ENCODE assay signal across 18 cellular contexts in the genomic region with DNA sequence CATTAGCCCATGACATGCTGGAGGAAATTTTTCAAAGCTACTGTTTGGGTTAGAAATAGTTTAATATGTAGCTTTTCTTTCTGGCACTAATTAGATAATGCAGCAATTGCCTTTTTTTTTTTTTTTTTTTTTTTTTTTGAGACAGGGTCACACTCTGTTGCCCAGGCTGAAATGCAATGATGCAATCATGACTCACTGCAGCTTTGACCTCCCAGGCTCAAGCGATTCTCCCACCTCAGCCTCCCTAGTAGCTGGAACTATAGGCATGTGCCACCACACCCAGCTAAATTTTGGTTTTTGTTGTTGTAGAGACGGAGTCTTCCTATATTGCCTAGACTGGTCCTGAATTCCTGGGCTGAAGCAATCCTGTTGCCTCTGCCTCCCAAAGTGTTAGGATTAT.
A peak's percentile ranks its signal among the peaks of the same experiment; 100 is the strongest.
DNase-seq lines count a peak whose midpoint lies in the region; ATAC-seq and TF ChIP-seq lines count a peak whose summit lies in the region.
"Had no signal": no experiment of that assay in that cellular context is flagged by ENCODE, and none has a peak within 500 bp of the region (broad histone marks: within the 10 kb centered on the region; RNA-seq: fewer than 3 reads in every experiment).

No MANE protein-coding gene starts in this region.

- no peaks in the 10 kb centered on the region for H3K9me3 ChIP-seq in trophoblast cell (ENCODE audit: insufficient read depth, low read depth, low read length)
- H3K9me3 ChIP-seq: SJCRH30 had no signal

- H3K4me3 Mint-ChIP-seq in activated B cell treated with CpG ODN at 0.5 μM for 24 hours (no peak overlapping the region), type B pancreatic cell (no peak overlapping the region)
- H3K4me3 Mint-ChIP-seq in activated T-cell treated with anti-CD3 and anti-CD28 coated beads, Interleukin-2, amount 50 U/mL, for 72 hours = no peak overlapping the region

- H3K4ac ChIP-seq in trophoblast cell (ENCODE audit: low read depth, low read length) = no peak overlapping the region

- H3K14ac ChIP-seq in trophoblast cell (ENCODE audit: low read length) = no peak overlapping the region

- no peak overlapping the region for H2BK5ac ChIP-seq in trophoblast cell (ENCODE audit: low read depth, low read length, poor library complexity)

- CTCF ChIA-PET in activated B cell treated with CpG ODN at 0.5 μM for 24 hours (lab: Charles Lee) = interaction anchor here (1.1 kb wide), 1 partner anchor 350 kb away, joined by 3 read pairs; no protein-coding TSS in a partner anchor

- H3K36me3 Mint-ChIP-seq in activated B cell treated with CpG ODN at 0.5 μM for 24 hours (ENCODE audit: low read depth) = peaks cover 1% of the 10 kb centered on the region
- no peaks in the 10 kb centered on the region for H3K36me3 Mint-ChIP-seq in type B pancreatic cell
- H3K36me3 Mint-ChIP-seq in activated T-cell treated with anti-CD3 and anti-CD28 coated beads, Interleukin-2, amount 50 U/mL, for 72 hours (ENCODE audit: insufficient read depth in 2 of 2) = peaks cover 2 to 14% of the 10 kb centered on the region in 2 donors

- H3K27ac Mint-ChIP-seq in activated B cell treated with CpG ODN at 0.5 μM for 24 hours (peak overlapping the region; percentile 65), type B pancreatic cell (no peak overlapping the region)
- H3K27ac Mint-ChIP-seq in activated T-cell treated with anti-CD3 and anti-CD28 coated beads, Interleukin-2, amount 50 U/mL, for 72 hours = no peak overlapping the region

- H3K9me3 Mint-ChIP-seq in activated B cell treated with CpG ODN at 0.5 μM for 24 hours = peaks cover 5% of the 10 kb centered on the region
- peaks cover 4% of the 10 kb centered on the region for H3K9me3 Mint-ChIP-seq in type B pancreatic cell
- peaks cover 2 to 7% of the 10 kb centered on the region in 2 donors for H3K9me3 Mint-ChIP-seq in activated T-cell treated with anti-CD3 and anti-CD28 coated beads, Interleukin-2, amount 50 U/mL, for 72 hours

- H3K23ac ChIP-seq in trophoblast cell (ENCODE audit: low read length) = no peak overlapping the region

- no peak overlapping the region for H2AK5ac ChIP-seq in trophoblast cell (ENCODE audit: low read length)

- H3K18ac ChIP-seq in trophoblast cell (ENCODE audit: low read length) = no peak overlapping the region

- POLR2A ChIA-PET in activated B cell treated with CpG ODN at 0.5 μM for 24 hours (lab: Charles Lee) = interaction anchor here (0.6 to 2.2 kb wide), 7 partner anchors 9 to 330 kb away, joined by 3 to 10 read pairs (median 3); no protein-coding TSS in a partner anchor

- in situ Hi-C loops in Caki2 (cut with HindIII; ENCODE audit: low pct_unique_long_range_greater_than_20kb, low sequenced_read_pairs) = no loop called here

- peaks cover 20% of the 10 kb centered on the region for H3K4me1 Mint-ChIP-seq in activated B cell treated with CpG ODN at 0.5 μM for 24 hours
- H3K4me1 Mint-ChIP-seq in type B pancreatic cell (ENCODE audit: unreplicated experiment) = no peaks in the 10 kb centered on the region
- peaks cover 12% of the 10 kb centered on the region for H3K4me1 Mint-ChIP-seq in activated T-cell treated with anti-CD3 and anti-CD28 coated beads, Interleukin-2, amount 50 U/mL, for 72 hours (ENCODE audit: low read depth)

- H3K9ac ChIP-seq in trophoblast cell (ENCODE audit: low read length) = no peak overlapping the region

- H4K91ac ChIP-seq in trophoblast cell (ENCODE audit: low read depth, low read length) = no peak overlapping the region

- no peak overlapping the region for H2BK120ac ChIP-seq in trophoblast cell (ENCODE audit: insufficient read depth, low read length, poor library complexity)

- no peak overlapping the region for H3K27ac ChIP-seq in trophoblast cell (ENCODE audit: low read depth, low read length)
- H3K27ac ChIP-seq: SJCRH30 had no signal

- ATAC-seq in activated B cell treated with CpG ODN at 0.5 μM for 24 hours (ENCODE audit: low read depth) = peak; percentile 42
- ATAC-seq in activated T-cell treated with anti-CD3 and anti-CD28 coated beads, Interleukin-2, amount 50 U/mL, for 72 hours (replicated peaks in 1 of 2) = no peak

- TF ChIP-seq EP300 in Ishikawa (IDR thresholded peaks at IDR 0.05; ENCODE audit: borderline replicate concordance) = no peak

- H4K8ac ChIP-seq in trophoblast cell (ENCODE audit: low read depth, low read length) = no peak overlapping the region

- intact Hi-C loops in activated B cell treated with CpG ODN at 0.5 μM for 24 hours (cut with micrococcal nuclease) = no loop called here

- no peaks in the 10 kb centered on the region for H3K36me3 ChIP-seq in trophoblast cell (ENCODE audit: control insufficient read depth in 1 of 2, insufficient read depth in 2 of 2, low read length in 2 of 2)
- H3K36me3 ChIP-seq: SJCRH30 had no signal

- no peaks in the 10 kb centered on the region for H3K4me1 ChIP-seq in trophoblast cell (ENCODE audit: control insufficient read depth in 1 of 2, insufficient read depth in 2 of 2, low read length in 2 of 2)
- H3K4me1 ChIP-seq: SJCRH30 had no signal

- no peak for TF ChIP-seq RAD21 in Ishikawa (IDR thresholded peaks at IDR 0.05; ENCODE audit: low read depth)

- H3K79me1 ChIP-seq in trophoblast cell (ENCODE audit: low read length) = no peaks in the 10 kb centered on the region

- no CpG with 5 or more reads among the region's 2 CpGs for WGBS in trophoblast cell (ENCODE audit: extremely low coverage, insufficient coverage, insufficient read length)

- H2BK12ac ChIP-seq in trophoblast cell (ENCODE audit: low read length) = no peak overlapping the region

- DNase-seq in Caki2 (ENCODE audit: low read depth) (peak; percentile 42), activated B cell treated with CpG ODN at 0.5 μM for 24 hours (no peak), trophoblast cell (peak; percentile 11 to 55), type B pancreatic cell (ENCODE audit: extremely low spot score, unreplicated experiment) (no peak), globus pallidus (ENCODE audit: low spot score) (no peak)
- no peak for DNase-seq in activated T-cell treated with anti-CD3 and anti-CD28 coated beads, Interleukin-2, amount 50 U/mL, for 72 hours
- DNase-seq: C1 segment of cervical spinal cord; DMS 273 treated with DMSO at 0.1 percent for 48 hours; GF-D8; IMR-90; NCI-H1417; NCI-H1930; NCI-H2171; NCI-H446; NK-92 treated with Interleukin-12 subunit alpha and Interleukin-12 subunit beta, amount 100 ng/mL, for 24 hours; OCI-M1; SJCRH30 had no signal

- no peaks in the 10 kb centered on the region for H3K27me3 Mint-ChIP-seq in activated B cell treated with CpG ODN at 0.5 μM for 24 hours
- peaks cover 8% of the 10 kb centered on the region for H3K27me3 Mint-ChIP-seq in type B pancreatic cell
- H3K27me3 Mint-ChIP-seq in activated T-cell treated with anti-CD3 and anti-CD28 coated beads, Interleukin-2, amount 50 U/mL, for 72 hours (ENCODE audit: low read depth) = no peaks in the 10 kb centered on the region

- no peak overlapping the region for H3K4me3 ChIP-seq in trophoblast cell (ENCODE audit: low read depth, low read length)
- H3K4me3 ChIP-seq: SJCRH30 had no signal

- H2AFZ ChIP-seq in trophoblast cell (ENCODE audit: insufficient read depth, low read length, poor library complexity) = no peak overlapping the region

- no peak for TF ChIP-seq CTCF in activated B cell treated with CpG ODN at 0.5 μM for 24 hours (IDR thresholded peaks at IDR 0.05)
- TF ChIP-seq CTCF in type B pancreatic cell (conservative IDR thresholded peaks at IDR 0.05) = no peak

- no peak overlapping the region for H3K4me2 ChIP-seq in trophoblast cell (ENCODE audit: low read length)

- no peaks in the 10 kb centered on the region for H3K79me2 ChIP-seq in trophoblast cell (ENCODE audit: control insufficient read depth, insufficient read depth, low read length, poor library complexity)

- H4K12ac ChIP-seq in trophoblast cell (ENCODE audit: low read depth, low read length) = no peak overlapping the region

- H3K27me3 ChIP-seq in trophoblast cell (ENCODE audit: insufficient read depth, low read length) = no peaks in the 10 kb centered on the region
- H3K27me3 ChIP-seq: SJCRH30 had no signal

TF ChIP-seq in Ishikawa, 13 proteins besides CTCF, POLR2A, EP300 and RAD21:
- TF ChIP-seq TCF12 (IDR thresholded peaks at IDR 0.05; ENCODE audit: low read depth) = no peak
- TF ChIP-seq CEBPB (IDR thresholded peaks at IDR 0.05) = peak; percentile 48; the same call in 1 of the 2 replicates

Comparison
In these comparisons a context has a peak if more than half of its experiments do, and no peak if none do; other contexts are left out.
1. DNase-seq: peak in Caki2 (single experiment) and trophoblast cell (2 of 2); none in activated B cell treated with CpG ODN at 0.5 μM for 24 hours (single experiment), type B pancreatic cell (single experiment), activated T-cell treated with anti-CD3 and anti-CD28 coated beads, Interleukin-2, amount 50 U/mL, for 72 hours (0 of 2) and globus pallidus (single experiment).